Comparison of ENCODE assay signal across 8 cellular contexts in the genomic region with DNA sequence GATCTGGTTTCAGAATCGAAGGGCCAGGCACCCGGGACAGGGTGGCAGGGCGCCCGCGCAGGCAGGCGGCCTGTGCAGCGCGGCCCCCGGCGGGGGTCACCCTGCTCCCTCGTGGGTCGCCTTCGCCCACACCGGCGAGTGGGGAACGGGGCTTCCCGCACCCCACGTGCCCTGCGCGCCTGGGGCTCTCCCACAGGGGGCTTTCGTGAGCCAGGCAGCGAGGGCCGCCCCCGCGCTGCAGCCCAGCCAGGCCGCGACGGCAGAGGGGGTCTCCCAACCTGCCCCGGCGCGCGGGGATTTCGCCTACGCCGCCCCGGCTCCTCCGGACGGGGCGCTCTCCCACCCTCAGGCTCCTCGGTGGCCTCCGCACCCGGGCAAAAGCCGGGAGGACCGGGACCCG. TPM values are rescaled to one million over a fixed set of nuclear protein-coding genes. Genes with fewer than 3 reads are reported as not detected.
"Had no signal": no experiment of that assay in that cellular context is flagged by ENCODE, and none has a peak within 500 bp of the region (broad histone marks: within the 10 kb centered on the region; RNA-seq: fewer than 3 reads in every experiment).

No MANE protein-coding gene starts in this region.

RNA-seq across cellular contexts. Expression of a gene that starts 4.0 kb away (rescaled TPM):
- total RNA-seq: activated CD4-positive, alpha-beta memory T cell treated with anti-CD3 and anti-CD28 coated beads, Interleukin-2, amount 10 ng/mL, durations not matched to agents 7 days and 5 days; activated CD8-positive, alpha-beta memory T cell treated with anti-CD3 and anti-CD28 coated beads, Interleukin-2, amount 10 ng/mL, durations not matched to agents 7 days and 5 days; bronchial epithelial cell; MCF 10A; OCI-LY7; PC-9; Right ventricle myocardium superior had no signal
- polyA plus RNA-seq: IgD-negative memory B cell had no signal

RNA-seq across cellular contexts. Expression of a gene that starts 41.3 kb away (rescaled TPM):
- total RNA-seq: activated CD4-positive, alpha-beta memory T cell treated with anti-CD3 and anti-CD28 coated beads, Interleukin-2, amount 10 ng/mL, durations not matched to agents 7 days and 5 days; activated CD8-positive, alpha-beta memory T cell treated with anti-CD3 and anti-CD28 coated beads, Interleukin-2, amount 10 ng/mL, durations not matched to agents 7 days and 5 days; bronchial epithelial cell; MCF 10A; OCI-LY7; PC-9; Right ventricle myocardium superior had no signal
- polyA plus RNA-seq: IgD-negative memory B cell had no signal
